Comparison of ENCODE assay signal across 12 cellular contexts in genomic region chr1:86846166-86846647, GRCh38.
DNase-seq lines count a peak whose midpoint lies in the region; ATAC-seq, FAIRE-seq and TF ChIP-seq lines count a peak whose summit lies in the region.
"Had no signal": no experiment of that assay in that cellular context is flagged by ENCODE, and none has a peak within 500 bp of the region (broad histone marks: within the 10 kb centered on the region; RNA-seq: fewer than 3 reads in every experiment).

No MANE protein-coding gene starts in this region.

- 6% methylated on average over 2 of the region's 2 CpGs for WGBS in A549 (ENCODE audit: missing lambda C conversion rate)

- peak overlapping the region; percentile 50 for H3K4me2 ChIP-seq in A549

- TF ChIP-seq CTCF in A549 (IDR thresholded peaks at IDR 0.05) (no peak), RWPE1 (conservative IDR thresholded peaks at IDR 0.05; ENCODE audit: low read depth) (no peak), fibroblast of the aortic adventitia (IDR thresholded peaks at IDR 0.05; ENCODE audit: insufficient read depth, low read length) (no peak)

- DNase-seq in A549 (ENCODE audit: low read depth in 1 of 2, low spot score in 1 of 2): peak in 1 of 2 experiments; percentile 5
- peak; percentile 71 for DNase-seq in GM04504 (ENCODE audit: low read depth)
- peak; percentile 86 for DNase-seq in RWPE1 (ENCODE audit: low spot score)
- DNase-seq in fibroblast of the aortic adventitia (ENCODE audit: low read depth): peak; percentile 99
- no peak for DNase-seq in HuH-7 (ENCODE audit: low spot score)
- DNase-seq in cerebellum (ENCODE audit: low spot score): no peak
- DNase-seq: endodermal cell, NCI-H526 treated with DMSO at 0.1 percent for 48 hours had no signal

- H3K4me3 ChIP-seq in A549 (no peak overlapping the region), fibroblast of the aortic adventitia (ENCODE audit: low read depth, low read length) (no peak overlapping the region)
- H3K4me3 ChIP-seq: prostate gland had no signal

- CTCF ChIA-PET in A549 (lab: Yijun Ruan, JAX): interaction anchor here (1.0 to 2.1 kb wide), 4 partner anchors 12 to 142 kb away, joined by 3 to 7 read pairs (median 6); partner anchors contain the start of gene SH3GLB1
- CTCF ChIA-PET in RWPE1 (lab: Yijun Ruan, JAX): interaction anchor here (0.6 to 0.7 kb wide), 2 partner anchors 64 to 119 kb away, joined by 3 to 4 read pairs; no protein-coding TSS in a partner anchor

- no peaks in the 10 kb centered on the region for H3K9me3 ChIP-seq in A549
- H3K9me3 ChIP-seq: prostate gland had no signal

- no peak for TF ChIP-seq POLR2A in A549 (IDR thresholded peaks at IDR 0.05; ENCODE audit: low read length)
- no peak for TF ChIP-seq POLR2A in GM18505 (IDR thresholded peaks at IDR 0.05; ENCODE audit: borderline replicate concordance, extremely low read depth, insufficient read depth, insufficient read length)

- ATAC-seq in A549 (peak in 1 of 2 experiments; percentile 50; a peak in 1 of 6 replicates), GM18505 (IDR thresholded peaks at IDR 0.05; ENCODE audit: unreplicated experiment) (no peak), HG02981 (IDR thresholded peaks at IDR 0.05; ENCODE audit: unreplicated experiment) (no peak)

- peaks cover 10% of the 10 kb centered on the region; the same call in 2 of the 3 replicates for H3K4me1 ChIP-seq in A549
- H3K4me1 ChIP-seq: prostate gland had no signal

- no peak for TF ChIP-seq EP300 in A549 (IDR thresholded peaks at IDR 0.05)

- POLR2A ChIA-PET in A549 (lab: Yijun Ruan, JAX) (no interaction called here), RWPE1 (lab: Yijun Ruan, JAX; ENCODE audit: low non-redundant PET) (no interaction called here)

- no peak for FAIRE-seq in A549 (lab: Jason Lieb, UNC)
- FAIRE-seq: D721Med had no signal

- TF ChIP-seq RAD21 in A549 (conservative IDR thresholded peaks at IDR 0.05 in 1 of 2, IDR thresholded peaks at IDR 0.05 in 1 of 2): no peak

- H3K27ac ChIP-seq in A549 (peak overlapping the region; percentile 40 to 68; a peak in 3 of 6 replicates), RWPE1 (peak overlapping the region; percentile 88)
- H3K27ac ChIP-seq: prostate gland had no signal

TF ChIP-seq in A549, 52 proteins besides CTCF, POLR2A, EP300 and RAD21:
- TF ChIP-seq CEBPB (IDR thresholded peaks at IDR 0.05) (peak in 1 of 2 experiments; percentile 61; a peak in 3 of 4 replicates), GATA3 (IDR thresholded peaks at IDR 0.05; ENCODE audit: borderline replicate concordance) (no peak), SREBF2 (IDR thresholded peaks at IDR 0.05) (no peak)

Comparison
In these comparisons a context has a peak if more than half of its experiments do, and no peak if none do; other contexts are left out.
1. DNase-seq: peak in GM04504 (single experiment), RWPE1 (single experiment) and fibroblast of the aortic adventitia (single experiment); none in HuH-7 (single experiment) and cerebellum (single experiment).